In genomic region chr17:42275527-42276358, GRCh38 we compare ENCODE assay signal across 8 cellular contexts. TPM values are rescaled to one million over a fixed set of nuclear protein-coding genes. Genes with fewer than 3 reads are reported as not detected.
DNase-seq lines count a peak whose midpoint lies in the region; ATAC-seq, FAIRE-seq and TF ChIP-seq lines count a peak whose summit lies in the region.

No MANE protein-coding gene starts in this region.

- dilution Hi-C loops in IMR-90 (cut with HindIII; ENCODE audit: low sequenced_read_pairs, unreplicated experiment): no loop called here

- TF ChIP-seq CTCF in IMR-90 (conservative IDR thresholded peaks at IDR 0.05; ENCODE audit: low read depth, low read length): no peak
- no peak for TF ChIP-seq CTCF in endothelial cell (IDR thresholded peaks at IDR 0.05; ENCODE audit: unreplicated experiment)
- TF ChIP-seq CTCF in tibial nerve (IDR thresholded peaks at IDR 0.05): no peak

- 0% methylated on average over 17 of the region's 82 CpGs; no CpG with 5 or more reads in 1 of the 2 experiments for WGBS in IMR-90 (ENCODE audit: extremely low coverage in 2 of 2, insufficient read length in 1 of 2), 2 experiments
- whole genome bisulfite sequencing in tibial nerve, 2 donors: 1% methylated on average over 25 to 36 of the region's 82 CpGs

- in situ Hi-C loops in IMR-90 (cut with MboI; ENCODE audit: low sequenced_read_pairs): no loop called here

- intact Hi-C loops in IMR-90 (cut with micrococcal nuclease): loop anchor here (5.0 kb wide), 1 partner anchor 53 kb away; no protein-coding TSS in a partner anchor

- peaks cover 7 to 44% of the 10 kb centered on the region in 2 experiments; a peak in 3 of 4 replicates for H3K79me1 ChIP-seq in IMR-90 (ENCODE audit: low read depth in 1 of 2, low read length in 2 of 2)

- TF ChIP-seq RAD21 in IMR-90 (IDR thresholded peaks at IDR 0.05; ENCODE audit: low read length): no peak

- H3K9me3 Mint-ChIP-seq in activated CD4-positive, alpha-beta T cell treated with anti-CD3 and anti-CD28 coated beads, Interleukin-2, amount 10 ng/mL, durations not matched to agents 7 days and 5 days: no peaks in the 10 kb centered on the region
- no peaks in the 10 kb centered on the region for H3K9me3 Mint-ChIP-seq in endothelial cell (ENCODE audit: unreplicated experiment)
- H3K9me3 Mint-ChIP-seq in naive B cell: no peaks in the 10 kb centered on the region

- TF ChIP-seq POLR2A in IMR-90 (IDR thresholded peaks at IDR 0.05; ENCODE audit: low read depth, low read length) (peak; percentile 22; the same call in 1 of the 2 replicates), tibial nerve (IDR thresholded peaks at IDR 0.05) (peak in 1 of 2 donors; percentile 87)

- peak overlapping the region; percentile 91 for H3K9ac ChIP-seq in IMR-90 (ENCODE audit: low read depth, low read length)

- H2AK5ac ChIP-seq in IMR-90 (ENCODE audit: low read depth, low read length): peak overlapping the region; percentile 61

- H3K4me1 ChIP-seq in IMR-90 (ENCODE audit: control insufficient read depth, insufficient read depth, low read length): peaks cover 3% of the 10 kb centered on the region
- peaks cover 0 to 54% (median 22%) of the 10 kb centered on the region in 4 donors for H3K4me1 ChIP-seq in tibial nerve

- peak; percentile 61 for FAIRE-seq in GM19239 (lab: Jason Lieb, UNC)

- H2BK5ac ChIP-seq in IMR-90 (ENCODE audit: low read depth, low read length, poor library complexity, severe bottlenecking): peak overlapping the region; percentile 64

- H3K23ac ChIP-seq in IMR-90 (ENCODE audit: low read depth, low read length): peak overlapping the region; percentile 83

- DNase-seq in AG08395 (ENCODE audit: low spot score) (peak; percentile 35), GM19239 (ENCODE audit: insufficient read length, low spot score) (no peak), IMR-90 (peak; percentile 59), endothelial cell (ENCODE audit: low spot score) (no peak), naive B cell (no peak), tibial nerve (ENCODE audit: low spot score in 2 of 2) (peak in 1 of 2 donors; percentile 42), foreskin melanocyte (no peak)
- DNase-seq in activated CD4-positive, alpha-beta T cell treated with anti-CD3 and anti-CD28 coated beads, Interleukin-2, amount 10 ng/mL, durations not matched to agents 7 days and 5 days: peak; percentile 32

- H2BK120ac ChIP-seq in IMR-90 (ENCODE audit: low read depth, low read length): peak overlapping the region; percentile 71; the same call in 1 of the 2 replicates

- peak; percentile 69 for ATAC-seq in IMR-90 (ENCODE audit: low read depth)
- peak; percentile 70 for ATAC-seq in naive B cell (ENCODE audit: low read depth in 2 of 2)

- H3K56ac ChIP-seq in IMR-90 (ENCODE audit: extremely low read depth, insufficient read depth, low read length): peak overlapping the region; percentile 87

- CTCF ChIA-PET in IMR-90 (lab: Yijun Ruan, JAX): interaction anchor here (0.9 kb wide), 1 partner anchor 54 kb away, joined by 3 read pairs; no protein-coding TSS in a partner anchor
- CTCF ChIA-PET in activated CD4-positive, alpha-beta T cell treated with anti-CD3 and anti-CD28 coated beads, Interleukin-2, amount 10 ng/mL, durations not matched to agents 7 days and 5 days (lab: Charles Lee): interaction anchor here (0.7 to 1.8 kb wide), 4 partner anchors 8 to 130 kb away, joined by 3 to 4 read pairs (median 4); no protein-coding TSS in a partner anchor

- peak overlapping the region; percentile 89 for H3K4me2 ChIP-seq in IMR-90 (ENCODE audit: low read depth, low read length)

- peak overlapping the region; percentile 96 for H3K14ac ChIP-seq in IMR-90 (replicated peaks; ENCODE audit: low read depth, low read length)

- H2AK9ac ChIP-seq in IMR-90 (replicated peaks; ENCODE audit: low read depth, low read length, poor library complexity): peak overlapping the region; percentile 96

- H2BK15ac ChIP-seq in IMR-90 (ENCODE audit: low read depth, low read length): peak overlapping the region; percentile 84; the same call in 1 of the 3 replicates

- H3K4me3 ChIP-seq in IMR-90 (ENCODE audit: insufficient read depth, low read depth, low read length) (peak overlapping the region; percentile 77), tibial nerve (peak overlapping the region; percentile 77 to 97 (median 90))

- H3K27ac Mint-ChIP-seq in activated CD4-positive, alpha-beta T cell treated with anti-CD3 and anti-CD28 coated beads, Interleukin-2, amount 10 ng/mL, durations not matched to agents 7 days and 5 days: peak overlapping the region; percentile 89
- peak overlapping the region; percentile 89 for H3K27ac Mint-ChIP-seq in endothelial cell (ENCODE audit: unreplicated experiment)
- peak overlapping the region; percentile 54 to 99 (median 92) for H3K27ac Mint-ChIP-seq in naive B cell

- H3K4me3 Mint-ChIP-seq in activated CD4-positive, alpha-beta T cell treated with anti-CD3 and anti-CD28 coated beads, Interleukin-2, amount 10 ng/mL, durations not matched to agents 7 days and 5 days: peak overlapping the region; percentile 95
- H3K4me3 Mint-ChIP-seq in endothelial cell (ENCODE audit: unreplicated experiment) (peak overlapping the region; percentile 99), naive B cell (peak overlapping the region; percentile 83 to 100 (median 96))

- H3K27me3 ChIP-seq in IMR-90 (ENCODE audit: control insufficient read depth, insufficient read depth, low read length) (no peaks in the 10 kb centered on the region), tibial nerve (no peaks in the 10 kb centered on the region)

- H3K4me1 Mint-ChIP-seq in activated CD4-positive, alpha-beta T cell treated with anti-CD3 and anti-CD28 coated beads, Interleukin-2, amount 10 ng/mL, durations not matched to agents 7 days and 5 days: peaks cover 49% of the 10 kb centered on the region
- peaks cover 41% of the 10 kb centered on the region for H3K4me1 Mint-ChIP-seq in endothelial cell (ENCODE audit: unreplicated experiment)
- H3K4me1 Mint-ChIP-seq in naive B cell: peaks cover 47 to 53% (median 53%) of the 10 kb centered on the region in 3 donors

- peak overlapping the region; percentile 91 for H2AFZ ChIP-seq in IMR-90 (replicated peaks; ENCODE audit: low read length, poor library complexity)

- H3K36me3 ChIP-seq in IMR-90 (ENCODE audit: control insufficient read depth, insufficient read depth, low read length) (no peaks in the 10 kb centered on the region), tibial nerve (no peaks in the 10 kb centered on the region)

- no peaks in the 10 kb centered on the region for H3K27me3 Mint-ChIP-seq in activated CD4-positive, alpha-beta T cell treated with anti-CD3 and anti-CD28 coated beads, Interleukin-2, amount 10 ng/mL, durations not matched to agents 7 days and 5 days
- H3K27me3 Mint-ChIP-seq in endothelial cell (ENCODE audit: unreplicated experiment): peaks cover 7% of the 10 kb centered on the region
- no peaks in the 10 kb centered on the region for H3K27me3 Mint-ChIP-seq in naive B cell

- no peaks in the 10 kb centered on the region for H3K9me3 ChIP-seq in IMR-90 (ENCODE audit: control insufficient read depth, insufficient read depth, low read length)
- H3K9me3 ChIP-seq in tibial nerve: no peaks in the 10 kb centered on the region

- H4K8ac ChIP-seq in IMR-90 (ENCODE audit: low read depth in 2 of 2, low read length in 2 of 2): peak overlapping the region; percentile 74 to 94

- peak in 1 of 2 donors; percentile 30 for TF ChIP-seq EP300 in tibial nerve (IDR thresholded peaks at IDR 0.05)

- peaks cover 19% of the 10 kb centered on the region for H3K36me3 Mint-ChIP-seq in activated CD4-positive, alpha-beta T cell treated with anti-CD3 and anti-CD28 coated beads, Interleukin-2, amount 10 ng/mL, durations not matched to agents 7 days and 5 days (ENCODE audit: low read depth)
- H3K36me3 Mint-ChIP-seq in endothelial cell (ENCODE audit: low read depth, unreplicated experiment) (no peaks in the 10 kb centered on the region), naive B cell (no peaks in the 10 kb centered on the region)

- H2BK20ac ChIP-seq in IMR-90 (ENCODE audit: low read depth, low read length): peak overlapping the region; percentile 63

- H3K9me1 ChIP-seq in IMR-90 (ENCODE audit: insufficient read depth, low read length): peaks cover 6% of the 10 kb centered on the region

- H4K5ac ChIP-seq in IMR-90 (ENCODE audit: low read depth, low read length): peak overlapping the region; percentile 52

- H3K27ac ChIP-seq in IMR-90 (ENCODE audit: insufficient read depth, low read length) (peak overlapping the region; percentile 76), tibial nerve (peak overlapping the region; percentile 79 to 97 (median 83))

- peak overlapping the region; percentile 90 for H3K4ac ChIP-seq in IMR-90 (ENCODE audit: low read depth, low read length)

- BruUV-seq in IMR-90 (replicated peaks; lab: Mats Ljungman, UMichigan): no TSS peak

- peaks cover 24% of the 10 kb centered on the region for H4K20me1 ChIP-seq in IMR-90 (ENCODE audit: insufficient read depth, low read length)

- H3K18ac ChIP-seq in IMR-90 (ENCODE audit: low read depth, low read length): peak overlapping the region; percentile 63

- POLR2A ChIA-PET in IMR-90 (lab: Charles Lee; ENCODE audit: unreplicated experiment): interaction anchor here (0.6 to 1.1 kb wide), 3 partner anchors 27 to 104 kb away, joined by 3 to 4 read pairs (median 3); no protein-coding TSS in a partner anchor
- POLR2A ChIA-PET in activated CD4-positive, alpha-beta T cell treated with anti-CD3 and anti-CD28 coated beads, Interleukin-2, amount 10 ng/mL, durations not matched to agents 7 days and 5 days (lab: Charles Lee): interaction anchor here (0.7 kb wide), 1 partner anchor 13 kb away, joined by 3 read pairs; no protein-coding TSS in a partner anchor

- peak overlapping the region; percentile 80 for H4K91ac ChIP-seq in IMR-90 (ENCODE audit: insufficient read depth, low read depth, low read length)

RNA-seq across cellular contexts. Expression of gene STAT5B, which starts 0.4 kb away (rescaled TPM):
- total RNA-seq in IMR-90 (2012; rRNA removed) (21.7 and 24.4 TPM in 2 replicates), endothelial cell (ENCODE audit: unreplicated experiment) (40.2 TPM), tibial nerve (100 to 1,000 TPM in 3 of 4 donors, 10 to 100 TPM in 1; 96.8 to 117 (median 104) TPM)
- polyA plus RNA-seq in IMR-90 (2012; rRNA removed) (28.7 and 29.6 TPM in 2 replicates), naive B cell (ENCODE audit: low read depth in 6 of 6) (10 to 100 TPM; 22.8 to 52.6 (median 42.6) TPM)
- 11.6 and 14.8 TPM in 2 replicates for polyA plus RNA-seq in IMR-90 (2012; cell fraction: cytosol; rRNA removed)
- polyA plus RNA-seq in IMR-90 (2012; cell fraction: nucleus; rRNA removed; ENCODE audit: low replicate concordance): 95.5 and 119 TPM in 2 replicates
- total RNA-seq in activated CD4-positive, alpha-beta T cell treated with anti-CD3 and anti-CD28 coated beads, Interleukin-2, amount 10 ng/mL, durations not matched to agents 7 days and 5 days: 100 to 1,000 TPM; 150 to 164 TPM

RNA-seq across cellular contexts. Expression of gene STAT5A, which starts 12.6 kb away (rescaled TPM):
- 1.3 and 1.4 TPM in 2 replicates for total RNA-seq in IMR-90 (2012; rRNA removed)
- polyA plus RNA-seq in IMR-90 (2012; rRNA removed): 1.4 and 1.5 TPM in 2 replicates
- polyA plus RNA-seq in IMR-90 (2012; cell fraction: cytosol; rRNA removed): 1.9 and 2.0 TPM in 2 replicates
- polyA plus RNA-seq in IMR-90 (2012; cell fraction: nucleus; rRNA removed; ENCODE audit: low replicate concordance): 5.2 and 5.6 TPM in 2 replicates
- 100 to 1,000 TPM in 1 of 2 experiments, 10 to 100 TPM in 1; 99.5 to 108 TPM for total RNA-seq in activated CD4-positive, alpha-beta T cell treated with anti-CD3 and anti-CD28 coated beads, Interleukin-2, amount 10 ng/mL, durations not matched to agents 7 days and 5 days
- total RNA-seq in endothelial cell (ENCODE audit: unreplicated experiment): 67.2 TPM
- 10 to 100 TPM; 24.6 to 53.2 (median 45.2) TPM for polyA plus RNA-seq in naive B cell (ENCODE audit: low read depth in 6 of 6)
- 100 to 1,000 TPM in 3 of 4 donors, 10 to 100 TPM in 1; 95.2 to 150 (median 127) TPM for total RNA-seq in tibial nerve

Comparison
In these comparisons a context has a peak if more than half of its experiments do, and no peak if none do; other contexts are left out.
1. DNase-seq: peak in AG08395 (single experiment), IMR-90 (single experiment) and activated CD4-positive, alpha-beta T cell treated with anti-CD3 and anti-CD28 coated beads, Interleukin-2, amount 10 ng/mL, durations not matched to agents 7 days and 5 days (single experiment); none in GM19239 (single experiment), endothelial cell (single experiment), naive B cell (single experiment) and foreskin melanocyte (single experiment).
2. RNA of gene STAT5A, which starts 12.6 kb away (total RNA-seq): 95.2 to 150 TPM in tibial nerve, 99.5 to 108 TPM in activated CD4-positive, alpha-beta T cell treated with anti-CD3 and anti-CD28 coated beads, Interleukin-2, amount 10 ng/mL, durations not matched to agents 7 days and 5 days and 67.2 TPM in endothelial cell (single experiment); 1.3 to 1.4 TPM in IMR-90; every median in the first group is over 10 times any median in the second.
3. Peak in every context shown above with its lines, with median percentiles within 50 percentile points of each other: H3K27ac Mint-ChIP-seq and H3K4me3 Mint-ChIP-seq.